In the genomic region with DNA sequence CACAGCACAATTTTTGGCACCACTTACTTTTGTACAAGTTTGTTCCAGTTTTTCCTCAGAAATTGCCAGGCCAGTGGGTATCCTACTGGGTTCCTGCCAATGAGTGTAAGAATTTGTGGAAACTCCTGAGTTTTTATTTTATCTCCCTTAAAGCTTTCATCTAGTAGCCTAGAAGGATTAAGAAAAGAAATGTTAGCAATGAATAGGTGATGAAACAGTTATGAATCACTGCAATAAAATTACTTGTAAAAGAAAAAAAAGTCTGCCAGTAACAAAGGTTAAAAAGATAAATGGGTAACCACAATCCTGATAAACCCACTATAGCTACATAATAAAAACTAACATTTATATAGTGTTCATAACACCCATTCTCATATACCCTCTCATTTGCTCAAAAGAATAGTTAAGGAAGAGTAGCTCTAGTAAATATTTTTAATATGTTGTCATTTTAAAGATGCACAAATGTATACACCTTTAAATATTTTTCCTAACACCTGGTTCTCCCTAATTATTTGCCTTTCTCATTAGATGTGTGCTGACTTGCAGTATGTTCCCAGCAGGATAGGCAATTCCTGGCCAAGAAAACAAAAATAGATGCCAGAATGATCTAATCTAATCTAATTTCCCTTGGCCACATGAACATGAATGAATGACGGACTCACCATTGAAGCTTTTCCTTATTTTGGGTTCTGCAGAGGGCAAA, we compare ENCODE assay signal across 9 cellular contexts. TPM values are rescaled to one million over a fixed set of nuclear protein-coding genes. Genes with fewer than 3 reads are reported as not detected.
DNase-seq lines count a peak whose midpoint lies in the region; ATAC-seq, FAIRE-seq and TF ChIP-seq lines count a peak whose summit lies in the region.
"Had no signal": no experiment of that assay in that cellular context is flagged by ENCODE, and none has a peak within 500 bp of the region (broad histone marks: within the 10 kb centered on the region; RNA-seq: fewer than 3 reads in every experiment).

No MANE protein-coding gene starts in this region.

- no peaks in the 10 kb centered on the region for H4K20me1 ChIP-seq in astrocyte (ENCODE audit: insufficient read depth, low read length)

- in situ Hi-C loops in ACHN (cut with HindIII; ENCODE audit: low pct_ligation_motif_present, low pct_unique_long_range_greater_than_20kb, low sequenced_read_pairs) = no loop called here

- H3K36me3 ChIP-seq in astrocyte (ENCODE audit: insufficient read depth, low read length) = peaks cover 18% of the 10 kb centered on the region
- peaks cover 0 to 76% (median 31%) of the 10 kb centered on the region in 4 donors for H3K36me3 ChIP-seq in right lobe of liver

- H3K79me2 ChIP-seq in astrocyte (ENCODE audit: insufficient read depth, low read length) = no peaks in the 10 kb centered on the region

- H3K4me1 Mint-ChIP-seq in astrocyte (ENCODE audit: low read depth, unreplicated experiment) = peaks cover 10% of the 10 kb centered on the region

- FAIRE-seq in astrocyte (lab: Jason Lieb, UNC) = peak; percentile 45

- WGBS in right lobe of liver (ENCODE audit: insufficient coverage, low coverage, low lambda C conversion rate, missing lambda C conversion rate) = 63% methylated on average over 1 of the region's 1 CpG

- ATAC-seq in right lobe of liver (peak in 3 of 4 donors; percentile 20 to 57 (median 37)), HG03175 (IDR thresholded peaks at IDR 0.05; ENCODE audit: unreplicated experiment) (no peak), HG02840 (IDR thresholded peaks at IDR 0.05; ENCODE audit: low FRiP score, unreplicated experiment) (no peak), GM19035 (IDR thresholded peaks at IDR 0.05; ENCODE audit: unreplicated experiment) (no peak)

- no peaks in the 10 kb centered on the region for H3K27me3 Mint-ChIP-seq in astrocyte (ENCODE audit: low read depth, unreplicated experiment)

- peak; percentile 50 for DNase-seq in ACHN
- peak; percentile 70 for DNase-seq in HT1080 (ENCODE audit: low read depth)
- DNase-seq in astrocyte (ENCODE audit: low read depth) = peak; percentile 66
- no peak for DNase-seq in right lobe of liver
- no peak for DNase-seq in NCI-H1105 (lab: John Stamatoyannopoulos, UW)

- no peak overlapping the region for H3K4me3 Mint-ChIP-seq in astrocyte (ENCODE audit: unreplicated experiment)
- H3K4me3 Mint-ChIP-seq: activated T-helper 1 cell treated with anti-CD3 and anti-CD28 coated beads, Interleukin-12 subunit alpha, Interleukin-12 subunit beta, Interleukin-2, Interleukin-4 antibody, amounts not matched to agents 30 ng/mL and 10 ng/mL and 1 ng/mL, durations not matched to agents 14 hours and 24 hours and 36 hours had no signal

- H3K27me3 ChIP-seq in astrocyte (ENCODE audit: insufficient read depth, low read length) (no peaks in the 10 kb centered on the region), right lobe of liver (no peaks in the 10 kb centered on the region)

- intact Hi-C loops in right lobe of liver (cut with DNase I) = no loop called here

- peaks cover 2% of the 10 kb centered on the region for H3K9me3 Mint-ChIP-seq in astrocyte (ENCODE audit: unreplicated experiment)
- H3K9me3 Mint-ChIP-seq: activated T-helper 1 cell treated with anti-CD3 and anti-CD28 coated beads, Interleukin-12 subunit alpha, Interleukin-12 subunit beta, Interleukin-2, Interleukin-4 antibody, amounts not matched to agents 30 ng/mL and 10 ng/mL and 1 ng/mL, durations not matched to agents 14 hours and 24 hours and 36 hours had no signal

- H2AFZ ChIP-seq in astrocyte (ENCODE audit: low read depth, low read length) = no peak overlapping the region

- H3K4me1 ChIP-seq in astrocyte (ENCODE audit: insufficient read depth, low read length) (peaks cover 12% of the 10 kb centered on the region), right lobe of liver (peaks cover 0 to 11% (median 0%) of the 10 kb centered on the region in 4 donors)

- peak overlapping the region; percentile 54 for H3K27ac Mint-ChIP-seq in astrocyte (ENCODE audit: unreplicated experiment)
- H3K27ac Mint-ChIP-seq: activated T-helper 1 cell treated with anti-CD3 and anti-CD28 coated beads, Interleukin-12 subunit alpha, Interleukin-12 subunit beta, Interleukin-2, Interleukin-4 antibody, amounts not matched to agents 30 ng/mL and 10 ng/mL and 1 ng/mL, durations not matched to agents 14 hours and 24 hours and 36 hours had no signal

- peak overlapping the region; percentile 7 for H3K4me2 ChIP-seq in astrocyte (ENCODE audit: low read length)

- H3K27ac ChIP-seq in astrocyte (ENCODE audit: low read depth, low read length) (peak overlapping the region; percentile 35), right lobe of liver (no peak overlapping the region)

- peaks cover 25% of the 10 kb centered on the region for H3K36me3 Mint-ChIP-seq in astrocyte (ENCODE audit: low read depth, unreplicated experiment)

- H3K9me3 ChIP-seq in astrocyte (ENCODE audit: insufficient read depth, low read depth, low read length) = no peaks in the 10 kb centered on the region
- no peaks in the 10 kb centered on the region for H3K9me3 ChIP-seq in right lobe of liver

- H3K9ac ChIP-seq in astrocyte (ENCODE audit: low read length) = peak overlapping the region; percentile 6

- TF ChIP-seq CTCF in astrocyte (IDR thresholded peaks at IDR 0.05; ENCODE audit: insufficient read depth, low read depth, low read length) (no peak), right lobe of liver (IDR thresholded peaks at IDR 0.05) (no peak)

- TF ChIP-seq POLR2A in right lobe of liver (IDR thresholded peaks at IDR 0.05) = no peak

- no peak overlapping the region for H3K4me3 ChIP-seq in astrocyte (ENCODE audit: insufficient read depth, low read depth, low read length)
- no peak overlapping the region for H3K4me3 ChIP-seq in right lobe of liver

RNA-seq across cellular contexts. Expression of gene ERAP1, which starts 26.6 kb away (rescaled TPM):
- 17.3 and 26.2 TPM in 2 replicates for total RNA-seq in HT1080 (2014; rRNA removed; shearing (Covaris generic))
- 10.4 and 14.0 TPM in 2 replicates for polyA plus RNA-seq in HT1080 (2015; cell fraction: cytosol; rRNA removed)
- polyA plus RNA-seq in HT1080 (2015; cell fraction: nucleus; rRNA removed) = 59.8 and 66.1 TPM in 2 replicates
- total RNA-seq in astrocyte (62.2 and 72.9 TPM in 2 replicates), right lobe of liver (10 to 100 TPM; 29.3 to 54.7 (median 34.1) TPM)

Comparison
In these comparisons a context has a peak if more than half of its experiments do, and no peak if none do; other contexts are left out.
1. DNase-seq: peak in ACHN (single experiment), HT1080 (single experiment) and astrocyte (single experiment); none in right lobe of liver (0 of 3) and NCI-H1105 (single experiment).
2. ATAC-seq: peak in right lobe of liver (3 of 4); none in HG03175 (single experiment), HG02840 (single experiment) and GM19035 (single experiment).